Comparison of ENCODE assay signal across 12 cellular contexts in genomic region chr5:143338658-143339366, GRCh38.
A peak's percentile ranks its signal among the peaks of the same experiment; 100 is the strongest.
DNase-seq lines count a peak whose midpoint lies in the region; ATAC-seq and TF ChIP-seq lines count a peak whose summit lies in the region.
"Had no signal": no experiment of that assay in that cellular context is flagged by ENCODE, and none has a peak within 500 bp of the region (broad histone marks: within the 10 kb centered on the region; RNA-seq: fewer than 3 reads in every experiment).

No MANE protein-coding gene starts in this region.

- H3K4me3 ChIP-seq in left ventricle myocardium inferior (no peak overlapping the region), fibroblast of the aortic adventitia (ENCODE audit: low read depth, low read length) (no peak overlapping the region)
- H3K4me3 ChIP-seq: heart left ventricle had no signal

- in situ Hi-C loops in KBM-7 (cut with MboI; ENCODE audit: low pct_unique_long_range_greater_than_20kb, low sequenced_read_pairs): no loop called here

- H3K4me1 ChIP-seq in left ventricle myocardium inferior: peaks cover 89% of the 10 kb centered on the region

- TF ChIP-seq CTCF in left ventricle myocardium inferior (IDR thresholded peaks at IDR 0.05; ENCODE audit: borderline replicate concordance): no peak
- TF ChIP-seq CTCF in fibroblast of the aortic adventitia (IDR thresholded peaks at IDR 0.05; ENCODE audit: insufficient read depth, low read length): no peak

- peak; percentile 76 for ATAC-seq in activated T-helper 17 cell treated with anti-CD3 and anti-CD28 coated beads, Interleukin-2, amount 50 U/mL, for 72 hours (replicated peaks)
- ATAC-seq in HG03571 (IDR thresholded peaks at IDR 0.05; ENCODE audit: unreplicated experiment) (no peak), GM19452 (IDR thresholded peaks at IDR 0.05; ENCODE audit: unreplicated experiment) (no peak)
- ATAC-seq: heart left ventricle had no signal

- no peaks in the 10 kb centered on the region for H3K9me3 Mint-ChIP-seq in activated T-helper 17 cell treated with anti-CD3 and anti-CD28 coated beads, Interleukin-2, amount 50 U/mL, for 72 hours

- peaks cover 32% of the 10 kb centered on the region for H3K36me3 Mint-ChIP-seq in activated T-helper 17 cell treated with anti-CD3 and anti-CD28 coated beads, Interleukin-2, amount 50 U/mL, for 72 hours (ENCODE audit: low read depth)

- no peaks in the 10 kb centered on the region for H3K36me3 ChIP-seq in left ventricle myocardium inferior

- no peaks in the 10 kb centered on the region for H3K27me3 ChIP-seq in left ventricle myocardium inferior (ENCODE audit: low read depth)
- H3K27me3 ChIP-seq: heart left ventricle had no signal

- H3K27ac ChIP-seq in left ventricle myocardium inferior (replicated peaks): peak overlapping the region; percentile 7

- no peaks in the 10 kb centered on the region for H3K9me3 ChIP-seq in left ventricle myocardium inferior (replicated peaks)
- H3K9me3 ChIP-seq: heart left ventricle had no signal

- intact Hi-C loops in left ventricle myocardium inferior (cut with micrococcal nuclease) (no loop called here), cardiac septum (cut with DNase I) (no loop called here)

- H3K27me3 Mint-ChIP-seq in activated T-helper 17 cell treated with anti-CD3 and anti-CD28 coated beads, Interleukin-2, amount 50 U/mL, for 72 hours: no peaks in the 10 kb centered on the region

- DNase-seq in left ventricle myocardium inferior (no peak), cardiac septum (ENCODE audit: low spot score) (no peak), fibroblast of the aortic adventitia (ENCODE audit: low read depth) (peak; percentile 66), NCI-H774 (lab: John Stamatoyannopoulos, UW) (no peak), KBM-7 (no peak)
- DNase-seq: activated CD4-positive, alpha-beta T cell treated with anti-CD3 and anti-CD28 coated beads for 1 hour; activated gamma-delta T cell; heart left ventricle; NCI-H2107 had no signal

- no peak overlapping the region for H3K4me3 Mint-ChIP-seq in activated T-helper 17 cell treated with anti-CD3 and anti-CD28 coated beads, Interleukin-2, amount 50 U/mL, for 72 hours

- peak overlapping the region; percentile 76 for H3K27ac Mint-ChIP-seq in activated T-helper 17 cell treated with anti-CD3 and anti-CD28 coated beads, Interleukin-2, amount 50 U/mL, for 72 hours

- peaks cover 27% of the 10 kb centered on the region for H3K4me1 Mint-ChIP-seq in activated T-helper 17 cell treated with anti-CD3 and anti-CD28 coated beads, Interleukin-2, amount 50 U/mL, for 72 hours
